ENCODE assay signal across 12 cellular contexts in genomic region chr17:1725642-1726511, GRCh38. TPM values are rescaled to one million over a fixed set of nuclear protein-coding genes. Genes with fewer than 3 reads are reported as not detected.
DNase-seq lines count a peak whose midpoint lies in the region; ATAC-seq, FAIRE-seq and TF ChIP-seq lines count a peak whose summit lies in the region.
"Had no signal": no experiment of that assay in that cellular context is flagged by ENCODE, and none has a peak within 500 bp of the region (broad histone marks: within the 10 kb centered on the region; RNA-seq: fewer than 3 reads in every experiment).

No MANE protein-coding gene starts in this region.

- peaks cover 11% of the 10 kb centered on the region for H3K9me1 ChIP-seq in IMR-90 (ENCODE audit: insufficient read depth, low read length)

- peak overlapping the region; percentile 98 for H2AK9ac ChIP-seq in IMR-90 (replicated peaks; ENCODE audit: low read depth, low read length, poor library complexity)

- H2AK5ac ChIP-seq in IMR-90 (ENCODE audit: low read depth, low read length) = peak overlapping the region; percentile 91; the same call in 1 of the 2 replicates

- POLR2A ChIA-PET in IMR-90 (lab: Charles Lee; ENCODE audit: unreplicated experiment) = no interaction called here

- no peak overlapping the region for H3K23ac ChIP-seq in IMR-90 (ENCODE audit: low read depth, low read length)

- TF ChIP-seq RAD21 in IMR-90 (IDR thresholded peaks at IDR 0.05; ENCODE audit: low read length) = no peak

- TF ChIP-seq POLR2A in IMR-90 (IDR thresholded peaks at IDR 0.05; ENCODE audit: low read depth, low read length) (no peak), GM12892 (IDR thresholded peaks at IDR 0.05; ENCODE audit: low read depth, low read length) (no peak)

- H3K9me3 ChIP-seq in BE2C (no peaks in the 10 kb centered on the region), IMR-90 (ENCODE audit: control insufficient read depth, insufficient read depth, low read length) (no peaks in the 10 kb centered on the region)

- ATAC-seq in IMR-90 (ENCODE audit: low read depth) = no peak
- no peak for ATAC-seq in left colon
- no peak for ATAC-seq in HG02973 (IDR thresholded peaks at IDR 0.05; ENCODE audit: unreplicated experiment)

- CTCF ChIA-PET in IMR-90 (lab: Yijun Ruan, JAX) = interaction anchor here (1.2 kb wide), 1 partner anchor 335 kb away, joined by 3 read pairs; no protein-coding TSS in a partner anchor

- DNase-seq in BE2C (no peak), IMR-90 (no peak), chondrocyte (ENCODE audit: low spot score) (no peak), GM12892 (ENCODE audit: insufficient read length) (no peak), left colon (no peak), activated gamma-delta T cell (lab: John Stamatoyannopoulos, UW) (no peak)
- DNase-seq: NCI-H1436 had no signal

- H4K5ac ChIP-seq in IMR-90 (ENCODE audit: low read depth, low read length) = no peak overlapping the region

- H2BK20ac ChIP-seq in IMR-90 (ENCODE audit: low read depth, low read length) = no peak overlapping the region

- H3K4me1 Mint-ChIP-seq in chondrocyte (ENCODE audit: low read depth) (peaks cover 29% of the 10 kb centered on the region), nephron (peaks cover 26% of the 10 kb centered on the region)

- H3K27ac Mint-ChIP-seq in chondrocyte (ENCODE audit: unreplicated experiment) = no peak overlapping the region
- peak overlapping the region in 2 of 3 experiments; percentile 48 to 55 for H3K27ac Mint-ChIP-seq in nephron

- H3K4me3 ChIP-seq in BE2C (ENCODE audit: low read depth, low read length) (peak overlapping the region; percentile 54), IMR-90 (ENCODE audit: insufficient read depth, low read depth, low read length) (no peak overlapping the region)

- no peak overlapping the region for H3K14ac ChIP-seq in IMR-90 (replicated peaks; ENCODE audit: low read depth, low read length)

- H2BK120ac ChIP-seq in IMR-90 (ENCODE audit: low read depth, low read length) = no peak overlapping the region

- H3K79me1 ChIP-seq in IMR-90 (ENCODE audit: low read depth in 1 of 2, low read length in 2 of 2) = peaks cover 10 to 24% of the 10 kb centered on the region in 2 experiments

- no peak overlapping the region; the same call in 1 of the 2 replicates for H3K4me2 ChIP-seq in IMR-90 (ENCODE audit: low read depth, low read length)

- H2BK5ac ChIP-seq in IMR-90 (ENCODE audit: low read depth, low read length, poor library complexity, severe bottlenecking) = no peak overlapping the region

- dilution Hi-C loops in IMR-90 (cut with HindIII; ENCODE audit: low sequenced_read_pairs, unreplicated experiment) = no loop called here

- no peak overlapping the region for H2BK15ac ChIP-seq in IMR-90 (ENCODE audit: low read depth, low read length)

- in situ Hi-C loops in IMR-90 (cut with MboI; ENCODE audit: low sequenced_read_pairs) = no loop called here

- H3K9ac ChIP-seq in IMR-90 (ENCODE audit: low read depth, low read length) = no peak overlapping the region

- H4K91ac ChIP-seq in IMR-90 (ENCODE audit: insufficient read depth, low read depth, low read length) = no peak overlapping the region

- no peak overlapping the region for H3K4ac ChIP-seq in IMR-90 (ENCODE audit: low read depth, low read length)

- 95% methylated on average over 33 of the region's 54 CpGs; no CpG with 5 or more reads in 1 of the 2 experiments for WGBS in IMR-90 (ENCODE audit: extremely low coverage in 2 of 2, insufficient read length in 1 of 2), 2 experiments

- H4K8ac ChIP-seq in IMR-90 (ENCODE audit: low read depth in 2 of 2, low read length in 2 of 2) = peak overlapping the region in 1 of 2 experiments; percentile 60; a peak in 1 of 4 replicates

- H3K27ac ChIP-seq in IMR-90 (ENCODE audit: insufficient read depth, low read length) = no peak overlapping the region

- BruUV-seq in IMR-90 (replicated peaks; lab: Mats Ljungman, UMichigan) = TSS peak; percentile 29

- H3K18ac ChIP-seq in IMR-90 (ENCODE audit: low read depth, low read length) = no peak overlapping the region

- H3K27me3 Mint-ChIP-seq in chondrocyte (ENCODE audit: low read depth) (no peaks in the 10 kb centered on the region), nephron (ENCODE audit: low read depth) (no peaks in the 10 kb centered on the region)

- H3K36me3 Mint-ChIP-seq in chondrocyte (ENCODE audit: low read depth) = peaks cover 2% of the 10 kb centered on the region
- H3K36me3 Mint-ChIP-seq in nephron (ENCODE audit: low read depth) = peaks cover 15% of the 10 kb centered on the region

- no peaks in the 10 kb centered on the region for H3K27me3 ChIP-seq in BE2C
- no peaks in the 10 kb centered on the region for H3K27me3 ChIP-seq in IMR-90 (ENCODE audit: control insufficient read depth, insufficient read depth, low read length)

- TF ChIP-seq CTCF in BE2C (IDR thresholded peaks at IDR 0.05; ENCODE audit: low read depth, low read length) = no peak
- no peak for TF ChIP-seq CTCF in IMR-90 (conservative IDR thresholded peaks at IDR 0.05; ENCODE audit: low read depth, low read length)
- no peak for TF ChIP-seq CTCF in chondrocyte (IDR thresholded peaks at IDR 0.05)
- no peak for TF ChIP-seq CTCF in nephron (IDR thresholded peaks at IDR 0.05; ENCODE audit: unreplicated experiment in 3 of 3)

- intact Hi-C loops in IMR-90 (cut with micrococcal nuclease) = no loop called here
- intact Hi-C loops in left colon (cut with DNase I, micrococcal nuclease) = loop anchor here in 1 of 2 donors (10.0 kb wide), 1 partner anchor 59 kb away; no protein-coding TSS in a partner anchor

- peaks cover 6% of the 10 kb centered on the region for H3K4me1 ChIP-seq in BE2C
- H3K4me1 ChIP-seq in IMR-90 (ENCODE audit: control insufficient read depth, insufficient read depth, low read length) = peaks cover 11% of the 10 kb centered on the region

- no peaks in the 10 kb centered on the region for H4K20me1 ChIP-seq in IMR-90 (ENCODE audit: insufficient read depth, low read length)

- H2AFZ ChIP-seq in IMR-90 (replicated peaks; ENCODE audit: low read length, poor library complexity) = peak overlapping the region; percentile 98

- FAIRE-seq in GM12892 (lab: Jason Lieb, UNC) = no peak
- FAIRE-seq: TTC549 had no signal

- no peaks in the 10 kb centered on the region for H3K9me3 Mint-ChIP-seq in chondrocyte (ENCODE audit: low read depth)
- no peaks in the 10 kb centered on the region for H3K9me3 Mint-ChIP-seq in nephron

- H3K36me3 ChIP-seq in BE2C (peaks cover 6% of the 10 kb centered on the region), IMR-90 (ENCODE audit: control insufficient read depth, insufficient read depth, low read length) (peaks cover 27% of the 10 kb centered on the region; the same call in 1 of the 2 replicates)

- peak overlapping the region; percentile 58 for H3K4me3 Mint-ChIP-seq in chondrocyte (ENCODE audit: unreplicated experiment)
- H3K4me3 Mint-ChIP-seq in nephron = peak overlapping the region; percentile 76 to 85 (median 78)

- H3K56ac ChIP-seq in IMR-90 (ENCODE audit: extremely low read depth, insufficient read depth, low read length) = no peak overlapping the region

TF ChIP-seq in IMR-90, 13 proteins besides CTCF, POLR2A, EP300 and RAD21 (continues in another document):
- TF ChIP-seq BHLHE40 (IDR thresholded peaks at IDR 0.05; ENCODE audit: low read depth, low read length) (no peak), FOS (IDR thresholded peaks at IDR 0.05; ENCODE audit: low read depth, low read length) (no peak), CHD1 (IDR thresholded peaks at IDR 0.05; ENCODE audit: low read depth, low read length) (no peak)

RNA-seq across cellular contexts. Expression of gene WDR81, which starts 1.4 kb away (rescaled TPM):
- polyA plus RNA-seq in BE2C (2012; ENCODE audit: insufficient read depth, insufficient read length, low read depth) = 11.3 TPM
- total RNA-seq in IMR-90 (2012; rRNA removed) (3.0 and 3.9 TPM in 2 replicates), chondrocyte (14.8 to 18.6 TPM (median 16.2 TPM) in 3 replicates), left colon (10 to 100 TPM; 16.1 to 23.4 TPM)
- 8.4 and 10.4 TPM in 2 replicates for polyA plus RNA-seq in IMR-90 (2012; rRNA removed)
- 4.5 and 7.7 TPM in 2 replicates for polyA plus RNA-seq in IMR-90 (2012; cell fraction: cytosol; rRNA removed)
- polyA plus RNA-seq in IMR-90 (2012; cell fraction: nucleus; rRNA removed; ENCODE audit: low replicate concordance) = 21.3 and 52.6 TPM in 2 replicates
- 3.1 TPM for polyA plus RNA-seq in GM12892 (2012; ENCODE audit: missing spikeins)

RNA-seq across cellular contexts. Expression of gene TLCD2, which starts 15.7 kb away (rescaled TPM):
- polyA plus RNA-seq in BE2C (2012; ENCODE audit: insufficient read depth, insufficient read length, low read depth) = 0.15 TPM
- 0.72 and 0.83 TPM in 2 replicates for total RNA-seq in IMR-90 (2012; rRNA removed)
- polyA plus RNA-seq in IMR-90 (2012; rRNA removed) = 0.67 and 1.2 TPM in 2 replicates
- polyA plus RNA-seq in IMR-90 (2012; cell fraction: cytosol; rRNA removed) = 0.49 and 0.75 TPM in 2 replicates
- polyA plus RNA-seq in IMR-90 (2012; cell fraction: nucleus; rRNA removed; ENCODE audit: low replicate concordance) = 0.75 and 2.1 TPM in 2 replicates
- total RNA-seq in chondrocyte = 5.6 to 9.5 TPM (median 9.2 TPM) in 3 replicates
- 0.08 TPM for polyA plus RNA-seq in GM12892 (2012; ENCODE audit: missing spikeins)
- total RNA-seq in left colon = 10 to 100 TPM; 33.1 to 50.7 TPM

RNA-seq across cellular contexts. Expression of gene SERPINF2, which starts 16.8 kb away (rescaled TPM):
- polyA plus RNA-seq in BE2C (2012; ENCODE audit: insufficient read depth, insufficient read length, low read depth) = 0.19 TPM
- total RNA-seq in IMR-90 (2012; rRNA removed) (not detected in 2 replicates), chondrocyte (0.15 to 0.24 TPM (median 0.15 TPM) in 3 replicates), left colon (1 to 10 TPM; 1.4 to 2.7 TPM)
- not detected in 2 replicates for polyA plus RNA-seq in IMR-90 (2012; rRNA removed)
- polyA plus RNA-seq in IMR-90 (2012; cell fraction: cytosol; rRNA removed) = 0.02 TPM in 1 of 2 replicates, not detected in the other
- 0.08 and 0.17 TPM in 2 replicates for polyA plus RNA-seq in IMR-90 (2012; cell fraction: nucleus; rRNA removed; ENCODE audit: low replicate concordance)
- polyA plus RNA-seq in GM12892 (2012; ENCODE audit: missing spikeins) = not detected
- total RNA-seq: pulmonary artery endothelial cell had no signal

RNA-seq across cellular contexts. Expression of gene SERPINF1, which starts 36.0 kb away (rescaled TPM):
- 15.1 TPM for polyA plus RNA-seq in BE2C (2012; ENCODE audit: insufficient read depth, insufficient read length, low read depth)
- total RNA-seq in IMR-90 (2012; rRNA removed) (11.7 and 15.6 TPM in 2 replicates), chondrocyte (14.6 to 69.2 TPM (median 15.2 TPM) in 3 replicates), left colon (10 to 100 TPM; 33.3 to 60.6 TPM)
- polyA plus RNA-seq in IMR-90 (2012; rRNA removed) = 90.2 and 94.3 TPM in 2 replicates
- polyA plus RNA-seq in IMR-90 (2012; cell fraction: cytosol; rRNA removed) = 104 and 232 TPM in 2 replicates
- polyA plus RNA-seq in IMR-90 (2012; cell fraction: nucleus; rRNA removed; ENCODE audit: low replicate concordance) = 61.8 and 102 TPM in 2 replicates
- 4.1 TPM for polyA plus RNA-seq in GM12892 (2012; ENCODE audit: missing spikeins)
- total RNA-seq: dermis microvascular lymphatic vessel endothelial cell had no signal

RNA-seq across cellular contexts. Expression of gene PRPF8, which starts 41.2 kb away (rescaled TPM):
- 679 TPM for polyA plus RNA-seq in BE2C (2012; ENCODE audit: insufficient read depth, insufficient read length, low read depth)
- total RNA-seq in IMR-90 (2012; rRNA removed) (113 and 141 TPM in 2 replicates), chondrocyte (164 to 235 TPM (median 164 TPM) in 3 replicates), left colon (100 to 1,000 TPM; 162 to 204 TPM)
- 160 and 167 TPM in 2 replicates for polyA plus RNA-seq in IMR-90 (2012; rRNA removed)
- polyA plus RNA-seq in IMR-90 (2012; cell fraction: cytosol; rRNA removed) = 63.5 and 106 TPM in 2 replicates
- 249 and 303 TPM in 2 replicates for polyA plus RNA-seq in IMR-90 (2012; cell fraction: nucleus; rRNA removed; ENCODE audit: low replicate concordance)
- polyA plus RNA-seq in GM12892 (2012; ENCODE audit: missing spikeins) = 119 TPM
